In genomic region chr4:6957994-6958393, GRCh38 we compare ENCODE assay signal across 2 cellular contexts.
TF ChIP-seq lines count a peak whose summit lies in the region.

No MANE protein-coding gene starts in this region.

TF ChIP-seq in SK-N-SH, 30 proteins besides CTCF, POLR2A, EP300 and RAD21 (continued from another document):
- TF ChIP-seq REST (IDR thresholded peaks at IDR 0.05; ENCODE audit: low read depth, low read length) (no peak), IRF3 (IDR thresholded peaks at IDR 0.05; ENCODE audit: low read depth, low read length) (no peak), USF2 (IDR thresholded peaks at IDR 0.05; ENCODE audit: borderline replicate concordance, low read depth, low read length) (no peak), JUND (IDR thresholded peaks at IDR 0.05) (no peak), TAF1 (IDR thresholded peaks at IDR 0.05; ENCODE audit: borderline replicate concordance, low read depth, low read length) (no peak), FOXJ3 (CRISPR knock-in tag; IDR thresholded peaks at IDR 0.05) (no peak), NRF1 (IDR thresholded peaks at IDR 0.05; ENCODE audit: low read depth, low read length) (no peak), ZBTB33 (IDR thresholded peaks at IDR 0.05; ENCODE audit: borderline replicate concordance, low read depth) (no peak)

TF ChIP-seq in SK-N-SH treated with all-trans-retinoic acid at 6 μM for 48 hours, 23 proteins besides CTCF, POLR2A, EP300 and RAD21 (continued from another document):
- TF ChIP-seq, protein P1, sequence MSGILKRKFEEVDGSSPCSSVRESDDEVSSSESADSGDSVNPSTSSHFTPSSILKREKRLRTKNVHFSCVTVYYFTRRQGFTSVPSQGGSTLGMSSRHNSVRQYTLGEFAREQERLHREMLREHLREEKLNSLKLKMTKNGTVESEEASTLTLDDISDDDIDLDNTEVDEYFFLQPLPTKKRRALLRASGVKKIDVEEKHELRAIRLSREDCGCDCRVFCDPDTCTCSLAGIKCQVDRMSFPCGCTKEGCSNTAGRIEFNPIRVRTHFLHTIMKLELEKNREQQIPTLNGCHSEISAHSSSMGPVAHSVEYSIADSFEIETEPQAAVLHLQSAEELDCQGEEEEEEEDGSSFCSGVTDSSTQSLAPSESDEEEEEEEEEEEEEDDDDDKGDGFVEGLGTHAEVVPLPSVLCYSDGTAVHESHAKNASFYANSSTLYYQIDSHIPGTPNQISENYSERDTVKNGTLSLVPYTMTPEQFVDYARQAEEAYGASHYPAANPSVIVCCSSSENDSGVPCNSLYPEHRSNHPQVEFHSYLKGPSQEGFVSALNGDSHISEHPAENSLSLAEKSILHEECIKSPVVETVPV (CRISPR knock-in tag; IDR thresholded peaks at IDR 0.05): no peak
- no peak for TF ChIP-seq TOX (CRISPR knock-in tag; IDR thresholded peaks at IDR 0.05; ENCODE audit: borderline replicate concordance)
